18 cellular contexts compared by ENCODE assay signal in genomic region chr13:103516009-103516795, GRCh38.
"Had no signal": no experiment of that assay in that cellular context is flagged by ENCODE, and none has a peak within 500 bp of the region (broad histone marks: within the 10 kb centered on the region; RNA-seq: fewer than 3 reads in every experiment).

No MANE protein-coding gene starts in this region.

- H3K4me1 Mint-ChIP-seq: activated naive CD4-positive, alpha-beta T cell treated with anti-CD3 and anti-CD28 coated beads, Interleukin-2, amount 50 U/mL, for 24 hours; naive thymus-derived CD8-positive, alpha-beta T cell; stimulated activated effector memory CD8-positive, alpha-beta T cell treated with anti-CD3 and anti-CD28 coated beads, Interleukin-12 subunit alpha, Interleukin-12 subunit beta, amount 100 ng/mL, for 72 hours had no signal

- ATAC-seq: activated CD8-positive, alpha-beta T cell treated with anti-CD3 and anti-CD28 coated beads for 36 hours; gastroesophageal sphincter; heart right ventricle; left lung; naive thymus-derived CD8-positive, alpha-beta T cell; stimulated activated effector memory CD8-positive, alpha-beta T cell treated with anti-CD3 and anti-CD28 coated beads, Interleukin-12 subunit alpha, Interleukin-12 subunit beta, amount 100 ng/mL, for 72 hours had no signal

- H3K27me3 Mint-ChIP-seq: activated CD8-positive, alpha-beta T cell treated with anti-CD3 and anti-CD28 coated beads for 36 hours; activated naive CD4-positive, alpha-beta T cell treated with anti-CD3 and anti-CD28 coated beads, Interleukin-2, amount 50 U/mL, for 24 hours had no signal

- H3K9me3 ChIP-seq: adrenal gland, gastroesophageal sphincter, heart right ventricle, left lung, mucosa of descending colon, thoracic aorta had no signal

- H3K9me3 Mint-ChIP-seq: activated CD8-positive, alpha-beta T cell treated with anti-CD3 and anti-CD28 coated beads for 36 hours; activated naive CD4-positive, alpha-beta T cell treated with anti-CD3 and anti-CD28 coated beads, Interleukin-2, amount 50 U/mL, for 24 hours had no signal

- DNase-seq: activated CD4-positive, alpha-beta T cell treated with anti-CD3 and anti-CD28 coated beads for 48 hours; activated CD8-positive, alpha-beta memory T cell treated with anti-CD3 and anti-CD28 coated beads, Interleukin-2, amount 50 U/mL, for 4 hours; activated CD8-positive, alpha-beta T cell treated with anti-CD3 and anti-CD28 coated beads for 36 hours; activated effector memory CD4-positive, alpha-beta T cell treated with anti-CD3 and anti-CD28 coated beads, Interleukin-2, amount 50 U/mL, for 16 hours; activated T-cell treated with anti-CD3 and anti-CD28 coated beads, Interleukin-2, amount 50 U/mL, for 48 hours; adrenal gland; heart right ventricle; islet precursor cell; left lung; mucosa of descending colon; naive thymus-derived CD8-positive, alpha-beta T cell; nucleus accumbens had no signal

- H3K27ac Mint-ChIP-seq: activated CD8-positive, alpha-beta T cell treated with anti-CD3 and anti-CD28 coated beads for 36 hours; activated naive CD4-positive, alpha-beta T cell treated with anti-CD3 and anti-CD28 coated beads, Interleukin-2, amount 50 U/mL, for 24 hours; naive thymus-derived CD8-positive, alpha-beta T cell; stimulated activated effector memory CD8-positive, alpha-beta T cell treated with anti-CD3 and anti-CD28 coated beads, Interleukin-12 subunit alpha, Interleukin-12 subunit beta, amount 100 ng/mL, for 72 hours had no signal

- H3K27me3 ChIP-seq: adrenal gland, cardiac muscle cell, gastroesophageal sphincter, heart right ventricle, left lung had no signal

- H3K36me3 ChIP-seq: adrenal gland, cardiac muscle cell, gastroesophageal sphincter, heart right ventricle, left lung, thoracic aorta had no signal

- H3K4me3 Mint-ChIP-seq: activated CD8-positive, alpha-beta T cell treated with anti-CD3 and anti-CD28 coated beads for 36 hours; activated naive CD4-positive, alpha-beta T cell treated with anti-CD3 and anti-CD28 coated beads, Interleukin-2, amount 50 U/mL, for 24 hours; naive thymus-derived CD8-positive, alpha-beta T cell; stimulated activated effector memory CD8-positive, alpha-beta T cell treated with anti-CD3 and anti-CD28 coated beads, Interleukin-12 subunit alpha, Interleukin-12 subunit beta, amount 100 ng/mL, for 72 hours had no signal

- H3K4me3 ChIP-seq: adrenal gland, cardiac muscle cell, gastroesophageal sphincter, heart right ventricle, left lung, mucosa of descending colon, thoracic aorta had no signal

- H3K4me1 ChIP-seq: adrenal gland, gastroesophageal sphincter, heart right ventricle, left lung had no signal

- FAIRE-seq: urothelium cell line had no signal

- H3K27ac ChIP-seq: adrenal gland, cardiac muscle cell, gastroesophageal sphincter, heart right ventricle, left lung, thoracic aorta had no signal

- H3K36me3 Mint-ChIP-seq: activated naive CD4-positive, alpha-beta T cell treated with anti-CD3 and anti-CD28 coated beads, Interleukin-2, amount 50 U/mL, for 24 hours; naive thymus-derived CD8-positive, alpha-beta T cell; stimulated activated effector memory CD8-positive, alpha-beta T cell treated with anti-CD3 and anti-CD28 coated beads, Interleukin-12 subunit alpha, Interleukin-12 subunit beta, amount 100 ng/mL, for 72 hours had no signal
